8 cellular contexts compared by ENCODE assay signal in genomic region chr21:37072988-37073416, GRCh38. TPM values are rescaled to one million over a fixed set of nuclear protein-coding genes. Genes with fewer than 3 reads are reported as not detected.
DNase-seq lines count a peak whose midpoint lies in the region; ATAC-seq and TF ChIP-seq lines count a peak whose summit lies in the region.

PIGP (minus strand) TSS chr21:37073071; CDS start chr21:37072515, 556 bp downstream.
TTC3 (plus strand) TSS chr21:37073254; CDS start chr21:37087258, 14,004 bp downstream.

- ATAC-seq in HG02943 (IDR thresholded peaks at IDR 0.05; ENCODE audit: low read depth, unreplicated experiment), result peak; percentile 66

- TF ChIP-seq CTCF in right atrium auricular region (IDR thresholded peaks at IDR 0.05), result no peak
- no peak for TF ChIP-seq CTCF in vagina (IDR thresholded peaks at IDR 0.05)

- TF ChIP-seq POLR2A in GM15510 (IDR thresholded peaks at IDR 0.05; ENCODE audit: borderline replicate concordance, extremely low read depth, insufficient read length) (peak; percentile 82), vagina (IDR thresholded peaks at IDR 0.05) (peak in 1 of 2 donors; percentile 93)

- H3K36me3 ChIP-seq in right atrium auricular region (peaks cover 12% of the 10 kb centered on the region), vagina (no peaks in the 10 kb centered on the region)

- H3K4me3 ChIP-seq in right atrium auricular region (peak within 1 kb of the TSS; percentile 83), vagina (peak within 1 kb of the TSS; percentile 85 to 98)

- H3K27me3 ChIP-seq in right atrium auricular region (no peaks in the 10 kb centered on the region), vagina (no peaks in the 10 kb centered on the region)

- H3K9me3 ChIP-seq in right atrium auricular region (no peaks in the 10 kb centered on the region), vagina (no peaks in the 10 kb centered on the region)

- DNase-seq in NCI-H187 treated with DMSO at 0.1 percent for 48 hours (lab: John Stamatoyannopoulos, UW) (peak; percentile 75), T-helper 2 cell (peak; percentile 94 to 97 (median 96)), right atrium auricular region (ENCODE audit: low spot score) (peak; percentile 92), putamen (ENCODE audit: low spot score) (peak; percentile 97), vagina (ENCODE audit: extremely low spot score in 2 of 2) (peak in 1 of 2 donors; percentile 90)

- intact Hi-C loops in vagina (cut with DNase I), result loop anchor here (2.0 to 5.0 kb wide), 2 partner anchors 84 to 294 kb away; partner anchors contain the start of gene DYRK1A

- H3K27ac ChIP-seq in angular gyrus (ENCODE audit: low read depth, low read length) (peak within 1 kb of the TSS; percentile 99), right atrium auricular region (peak within 1 kb of the TSS; percentile 95 to 100), vagina (peak within 1 kb of the TSS; percentile 97)

- H3K4me1 ChIP-seq in right atrium auricular region (peaks cover 0 to 23% of the 10 kb centered on the region in 2 donors), vagina (peaks cover 24% of the 10 kb centered on the region)

RNA-seq across cellular contexts. Expression of gene PIGP, which starts in this region (rescaled TPM):
- total RNA-seq in right atrium auricular region (10 to 100 TPM; 26.1 to 37.3 TPM), vagina (13.0 TPM)

RNA-seq across cellular contexts. Expression of gene TTC3, which starts in this region (rescaled TPM):
- total RNA-seq in right atrium auricular region (100 to 1,000 TPM in 1 of 2 donors, 10 to 100 TPM in 1; 63.6 to 111 TPM), vagina (98.0 TPM)
